In the genomic region with DNA sequence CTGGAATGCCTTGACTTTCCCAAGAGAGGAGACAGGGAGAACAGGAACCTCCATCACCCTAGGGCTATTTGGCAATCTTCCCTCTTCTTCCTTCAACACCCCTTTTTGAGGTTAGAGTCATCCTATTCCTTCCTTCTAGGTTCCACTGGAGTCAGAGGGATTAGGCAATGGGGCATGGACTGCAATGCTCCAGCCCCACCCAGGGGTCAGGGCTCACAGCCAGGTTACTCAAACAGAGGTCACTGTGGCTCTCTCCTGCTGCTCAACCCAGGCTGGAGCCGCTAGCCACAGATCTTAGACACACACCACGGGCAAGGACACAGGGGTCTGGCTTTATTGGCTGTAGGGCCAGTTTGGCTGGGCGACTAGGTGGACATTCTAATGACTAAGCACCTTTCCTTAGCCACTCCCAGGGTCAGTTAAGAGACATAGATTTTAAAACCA, we compare ENCODE assay signal across 1 cellular context.
TF ChIP-seq lines count a peak whose summit lies in the region.

No MANE protein-coding gene starts in this region.

TF ChIP-seq in HepG2, 621 proteins besides CTCF, POLR2A, EP300 and RAD21 (continued from another document and continues in another):
- TF ChIP-seq, protein P1, sequence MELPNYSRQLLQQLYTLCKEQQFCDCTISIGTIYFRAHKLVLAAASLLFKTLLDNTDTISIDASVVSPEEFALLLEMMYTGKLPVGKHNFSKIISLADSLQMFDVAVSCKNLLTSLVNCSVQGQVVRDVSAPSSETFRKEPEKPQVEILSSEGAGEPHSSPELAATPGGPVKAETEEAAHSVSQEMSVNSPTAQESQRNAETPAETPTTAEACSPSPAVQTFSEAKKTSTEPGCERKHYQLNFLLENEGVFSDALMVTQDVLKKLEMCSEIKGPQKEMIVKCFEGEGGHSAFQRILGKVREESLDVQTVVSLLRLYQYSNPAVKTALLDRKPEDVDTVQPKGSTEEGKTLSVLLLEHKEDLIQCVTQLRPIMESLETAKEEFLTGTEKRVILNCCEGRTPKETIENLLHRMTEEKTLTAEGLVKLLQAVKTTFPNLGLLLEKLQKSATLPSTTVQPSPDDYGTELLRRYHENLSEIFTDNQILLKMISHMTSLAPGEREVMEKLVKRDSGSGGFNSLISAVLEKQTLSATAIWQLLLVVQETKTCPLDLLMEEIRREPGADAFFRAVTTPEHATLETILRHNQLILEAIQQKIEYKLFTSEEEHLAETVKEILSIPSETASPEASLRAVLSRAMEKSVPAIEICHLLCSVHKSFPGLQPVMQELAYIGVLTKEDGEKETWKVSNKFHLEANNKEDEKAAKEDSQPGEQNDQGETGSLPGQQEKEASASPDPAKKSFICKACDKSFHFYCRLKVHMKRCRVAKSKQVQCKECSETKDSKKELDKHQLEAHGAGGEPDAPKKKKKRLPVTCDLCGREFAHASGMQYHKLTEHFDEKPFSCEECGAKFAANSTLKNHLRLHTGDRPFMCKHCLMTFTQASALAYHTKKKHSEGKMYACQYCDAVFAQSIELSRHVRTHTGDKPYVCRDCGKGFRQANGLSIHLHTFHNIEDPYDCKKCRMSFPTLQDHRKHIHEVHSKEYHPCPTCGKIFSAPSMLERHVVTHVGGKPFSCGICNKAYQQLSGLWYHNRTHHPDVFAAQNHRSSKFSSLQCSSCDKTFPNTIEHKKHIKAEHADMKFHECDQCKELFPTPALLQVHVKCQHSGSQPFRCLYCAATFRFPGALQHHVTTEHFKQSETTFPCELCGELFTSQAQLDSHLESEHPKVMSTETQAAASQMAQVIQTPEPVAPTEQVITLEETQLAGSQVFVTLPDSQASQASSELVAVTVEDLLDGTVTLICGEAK (IDR thresholded peaks at IDR 0.05), result no peak
- TF ChIP-seq, protein P1 (CRISPR knock-in tag; IDR thresholded peaks at IDR 0.05), result peak; percentile 77
- TF ChIP-seq, protein P2, sequence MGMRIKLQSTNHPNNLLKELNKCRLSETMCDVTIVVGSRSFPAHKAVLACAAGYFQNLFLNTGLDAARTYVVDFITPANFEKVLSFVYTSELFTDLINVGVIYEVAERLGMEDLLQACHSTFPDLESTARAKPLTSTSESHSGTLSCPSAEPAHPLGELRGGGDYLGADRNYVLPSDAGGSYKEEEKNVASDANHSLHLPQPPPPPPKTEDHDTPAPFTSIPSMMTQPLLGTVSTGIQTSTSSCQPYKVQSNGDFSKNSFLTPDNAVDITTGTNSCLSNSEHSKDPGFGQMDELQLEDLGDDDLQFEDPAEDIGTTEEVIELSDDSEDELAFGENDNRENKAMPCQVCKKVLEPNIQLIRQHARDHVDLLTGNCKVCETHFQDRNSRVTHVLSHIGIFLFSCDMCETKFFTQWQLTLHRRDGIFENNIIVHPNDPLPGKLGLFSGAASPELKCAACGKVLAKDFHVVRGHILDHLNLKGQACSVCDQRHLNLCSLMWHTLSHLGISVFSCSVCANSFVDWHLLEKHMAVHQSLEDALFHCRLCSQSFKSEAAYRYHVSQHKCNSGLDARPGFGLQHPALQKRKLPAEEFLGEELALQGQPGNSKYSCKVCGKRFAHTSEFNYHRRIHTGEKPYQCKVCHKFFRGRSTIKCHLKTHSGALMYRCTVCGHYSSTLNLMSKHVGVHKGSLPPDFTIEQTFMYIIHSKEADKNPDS (CRISPR knock-in tag; IDR thresholded peaks at IDR 0.05), result peak; percentile 68; the same call in 1 of the 2 replicates
- TF ChIP-seq KLF13 (CRISPR knock-in tag; IDR thresholded peaks at IDR 0.05) (no peak), SMAD9 (CRISPR knock-in tag; IDR thresholded peaks at IDR 0.05) (no peak), JUND (CRISPR knock-in tag; IDR thresholded peaks at IDR 0.05) (peak; percentile 58; the same call in 1 of the 2 replicates), SP2 (CRISPR knock-in tag; IDR thresholded peaks at IDR 0.05) (no peak), MATR3 (CRISPR knock-in tag; IDR thresholded peaks at IDR 0.05) (no peak), REXO4 (CRISPR knock-in tag; IDR thresholded peaks at IDR 0.05; ENCODE audit: borderline replicate concordance) (no peak), MIER2 (CRISPR knock-in tag; IDR thresholded peaks at IDR 0.05) (peak; percentile 73; the same call in 1 of the 2 replicates), ZNF260 (CRISPR knock-in tag; IDR thresholded peaks at IDR 0.05; ENCODE audit: borderline replicate concordance, low read depth) (no peak), NR2F2 (IDR thresholded peaks at IDR 0.05; ENCODE audit: borderline replicate concordance, low read depth) (peak; percentile 96), TSC22D2 (CRISPR knock-in tag; IDR thresholded peaks at IDR 0.05; ENCODE audit: borderline replicate concordance) (0 out of 2 replicates have a peak, but pooled peaks have one; percentile 54), ZSCAN29 (CRISPR knock-in tag; conservative IDR thresholded peaks at IDR 0.05) (0 out of 2 replicates have a peak, but pooled peaks have one; percentile 55), CBX5 (CRISPR knock-in tag; IDR thresholded peaks at IDR 0.05; ENCODE audit: borderline replicate concordance) (peak; percentile 95; the same call in 1 of the 2 replicates), CENPT (CRISPR knock-in tag; IDR thresholded peaks at IDR 0.05; ENCODE audit: low read depth) (no peak), TBX3 (IDR thresholded peaks at IDR 0.05; ENCODE audit: borderline replicate concordance) (no peak), ZNF101 (CRISPR knock-in tag; IDR thresholded peaks at IDR 0.05; ENCODE audit: borderline replicate concordance, low read depth) (no peak), NR1H2 (CRISPR knock-in tag; IDR thresholded peaks at IDR 0.05; ENCODE audit: borderline replicate concordance, low read depth) (peak; percentile 66; the same call in 1 of the 2 replicates), ZFP41 (CRISPR knock-in tag; IDR thresholded peaks at IDR 0.05; ENCODE audit: borderline replicate concordance) (no peak), ZC3H4 (CRISPR knock-in tag; IDR thresholded peaks at IDR 0.05; ENCODE audit: borderline replicate concordance) (no peak), CBX1 (IDR thresholded peaks at IDR 0.05; ENCODE audit: low read depth) (no peak), CCDC6 (CRISPR knock-in tag; IDR thresholded peaks at IDR 0.05) (no peak), ZNF556 (CRISPR knock-in tag; IDR thresholded peaks at IDR 0.05; ENCODE audit: borderline replicate concordance) (peak; percentile 41; the same call in 1 of the 2 replicates), ZNF570 (CRISPR knock-in tag; IDR thresholded peaks at IDR 0.05; ENCODE audit: borderline replicate concordance) (no peak)
- TF ChIP-seq, protein P3, sequence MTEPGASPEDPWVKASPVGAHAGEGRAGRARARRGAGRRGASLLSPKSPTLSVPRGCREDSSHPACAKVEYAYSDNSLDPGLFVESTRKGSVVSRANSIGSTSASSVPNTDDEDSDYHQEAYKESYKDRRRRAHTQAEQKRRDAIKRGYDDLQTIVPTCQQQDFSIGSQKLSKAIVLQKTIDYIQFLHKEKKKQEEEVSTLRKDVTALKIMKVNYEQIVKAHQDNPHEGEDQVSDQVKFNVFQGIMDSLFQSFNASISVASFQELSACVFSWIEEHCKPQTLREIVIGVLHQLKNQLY (CRISPR knock-in tag; IDR thresholded peaks at IDR 0.05), result peak; percentile 42; the same call in 1 of the 2 replicates
- TF ChIP-seq, protein P4, sequence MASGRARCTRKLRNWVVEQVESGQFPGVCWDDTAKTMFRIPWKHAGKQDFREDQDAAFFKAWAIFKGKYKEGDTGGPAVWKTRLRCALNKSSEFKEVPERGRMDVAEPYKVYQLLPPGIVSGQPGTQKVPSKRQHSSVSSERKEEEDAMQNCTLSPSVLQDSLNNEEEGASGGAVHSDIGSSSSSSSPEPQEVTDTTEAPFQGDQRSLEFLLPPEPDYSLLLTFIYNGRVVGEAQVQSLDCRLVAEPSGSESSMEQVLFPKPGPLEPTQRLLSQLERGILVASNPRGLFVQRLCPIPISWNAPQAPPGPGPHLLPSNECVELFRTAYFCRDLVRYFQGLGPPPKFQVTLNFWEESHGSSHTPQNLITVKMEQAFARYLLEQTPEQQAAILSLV (CRISPR knock-in tag; IDR thresholded peaks at IDR 0.05; ENCODE audit: borderline replicate concordance), result 0 out of 2 replicates have a peak, but pooled peaks have one; percentile 49
- TF ChIP-seq, protein P5, sequence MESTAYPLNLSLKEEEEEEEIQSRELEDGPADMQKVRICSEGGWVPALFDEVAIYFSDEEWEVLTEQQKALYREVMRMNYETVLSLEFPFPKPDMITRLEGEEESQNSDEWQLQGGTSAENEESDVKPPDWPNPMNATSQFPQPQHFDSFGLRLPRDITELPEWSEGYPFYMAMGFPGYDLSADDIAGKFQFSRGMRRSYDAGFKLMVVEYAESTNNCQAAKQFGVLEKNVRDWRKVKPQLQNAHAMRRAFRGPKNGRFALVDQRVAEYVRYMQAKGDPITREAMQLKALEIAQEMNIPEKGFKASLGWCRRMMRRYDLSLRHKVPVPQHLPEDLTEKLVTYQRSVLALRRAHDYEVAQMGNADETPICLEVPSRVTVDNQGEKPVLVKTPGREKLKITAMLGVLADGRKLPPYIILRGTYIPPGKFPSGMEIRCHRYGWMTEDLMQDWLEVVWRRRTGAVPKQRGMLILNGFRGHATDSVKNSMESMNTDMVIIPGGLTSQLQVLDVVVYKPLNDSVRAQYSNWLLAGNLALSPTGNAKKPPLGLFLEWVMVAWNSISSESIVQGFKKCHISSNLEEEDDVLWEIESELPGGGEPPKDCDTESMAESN (CRISPR knock-in tag; conservative IDR thresholded peaks at IDR 0.05), result 0 out of 2 replicates have a peak, but pooled peaks have one; percentile 31
- TF ChIP-seq, protein P6, sequence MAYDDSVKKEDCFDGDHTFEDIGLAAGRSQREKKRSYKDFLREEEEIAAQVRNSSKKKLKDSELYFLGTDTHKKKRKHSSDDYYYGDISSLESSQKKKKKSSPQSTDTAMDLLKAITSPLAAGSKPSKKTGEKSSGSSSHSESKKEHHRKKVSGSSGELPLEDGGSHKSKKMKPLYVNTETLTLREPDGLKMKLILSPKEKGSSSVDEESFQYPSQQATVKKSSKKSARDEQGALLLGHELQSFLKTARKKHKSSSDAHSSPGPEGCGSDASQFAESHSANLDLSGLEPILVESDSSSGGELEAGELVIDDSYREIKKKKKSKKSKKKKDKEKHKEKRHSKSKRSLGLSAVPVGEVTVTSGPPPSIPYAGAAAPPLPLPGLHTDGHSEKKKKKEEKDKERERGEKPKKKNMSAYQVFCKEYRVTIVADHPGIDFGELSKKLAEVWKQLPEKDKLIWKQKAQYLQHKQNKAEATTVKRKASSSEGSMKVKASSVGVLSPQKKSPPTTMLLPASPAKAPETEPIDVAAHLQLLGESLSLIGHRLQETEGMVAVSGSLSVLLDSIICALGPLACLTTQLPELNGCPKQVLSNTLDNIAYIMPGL (CRISPR knock-in tag; IDR thresholded peaks at IDR 0.05; ENCODE audit: borderline replicate concordance in 1 of 2, low read depth in 1 of 2), result no peak
- TF ChIP-seq, protein P7, sequence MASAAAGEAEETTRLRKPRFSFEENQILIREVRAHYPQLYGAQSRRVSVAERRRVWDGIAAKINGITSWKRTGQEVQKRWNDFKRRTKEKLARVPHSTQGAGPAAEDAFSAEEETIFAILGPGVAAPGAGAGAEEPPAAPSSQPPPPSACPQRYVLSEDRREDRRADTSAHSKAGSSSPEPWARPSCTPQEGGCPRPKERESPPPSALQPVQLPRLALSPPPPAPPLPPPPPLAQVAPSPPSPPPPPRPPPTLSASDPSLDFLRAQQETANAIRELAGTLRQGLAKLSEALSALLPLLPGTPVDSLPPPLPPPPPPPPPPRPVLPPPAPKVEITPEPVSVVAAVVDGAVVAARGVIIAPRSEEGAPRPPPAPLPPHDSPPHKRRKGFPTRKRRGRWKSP (CRISPR knock-in tag; IDR thresholded peaks at IDR 0.05), result peak; percentile 55; the same call in 1 of the 2 replicates
- TF ChIP-seq, protein P8, sequence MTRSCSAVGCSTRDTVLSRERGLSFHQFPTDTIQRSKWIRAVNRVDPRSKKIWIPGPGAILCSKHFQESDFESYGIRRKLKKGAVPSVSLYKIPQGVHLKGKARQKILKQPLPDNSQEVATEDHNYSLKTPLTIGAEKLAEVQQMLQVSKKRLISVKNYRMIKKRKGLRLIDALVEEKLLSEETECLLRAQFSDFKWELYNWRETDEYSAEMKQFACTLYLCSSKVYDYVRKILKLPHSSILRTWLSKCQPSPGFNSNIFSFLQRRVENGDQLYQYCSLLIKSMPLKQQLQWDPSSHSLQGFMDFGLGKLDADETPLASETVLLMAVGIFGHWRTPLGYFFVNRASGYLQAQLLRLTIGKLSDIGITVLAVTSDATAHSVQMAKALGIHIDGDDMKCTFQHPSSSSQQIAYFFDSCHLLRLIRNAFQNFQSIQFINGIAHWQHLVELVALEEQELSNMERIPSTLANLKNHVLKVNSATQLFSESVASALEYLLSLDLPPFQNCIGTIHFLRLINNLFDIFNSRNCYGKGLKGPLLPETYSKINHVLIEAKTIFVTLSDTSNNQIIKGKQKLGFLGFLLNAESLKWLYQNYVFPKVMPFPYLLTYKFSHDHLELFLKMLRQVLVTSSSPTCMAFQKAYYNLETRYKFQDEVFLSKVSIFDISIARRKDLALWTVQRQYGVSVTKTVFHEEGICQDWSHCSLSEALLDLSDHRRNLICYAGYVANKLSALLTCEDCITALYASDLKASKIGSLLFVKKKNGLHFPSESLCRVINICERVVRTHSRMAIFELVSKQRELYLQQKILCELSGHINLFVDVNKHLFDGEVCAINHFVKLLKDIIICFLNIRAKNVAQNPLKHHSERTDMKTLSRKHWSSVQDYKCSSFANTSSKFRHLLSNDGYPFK (CRISPR knock-in tag; IDR thresholded peaks at IDR 0.05; ENCODE audit: borderline replicate concordance), result no peak
- TF ChIP-seq, protein P9, sequence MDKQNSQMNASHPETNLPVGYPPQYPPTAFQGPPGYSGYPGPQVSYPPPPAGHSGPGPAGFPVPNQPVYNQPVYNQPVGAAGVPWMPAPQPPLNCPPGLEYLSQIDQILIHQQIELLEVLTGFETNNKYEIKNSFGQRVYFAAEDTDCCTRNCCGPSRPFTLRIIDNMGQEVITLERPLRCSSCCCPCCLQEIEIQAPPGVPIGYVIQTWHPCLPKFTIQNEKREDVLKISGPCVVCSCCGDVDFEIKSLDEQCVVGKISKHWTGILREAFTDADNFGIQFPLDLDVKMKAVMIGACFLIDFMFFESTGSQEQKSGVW (CRISPR knock-in tag; IDR thresholded peaks at IDR 0.05; ENCODE audit: borderline replicate concordance), result no peak
